In genomic region chr16:57893559-57894389, GRCh38 we compare ENCODE assay signal across 8 cellular contexts.
DNase-seq lines count a peak whose midpoint lies in the region; ATAC-seq and TF ChIP-seq lines count a peak whose summit lies in the region.

No MANE protein-coding gene starts in this region.

- TF ChIP-seq POLR2A in upper lobe of left lung (IDR thresholded peaks at IDR 0.05): no peak

- peaks cover 25% of the 10 kb centered on the region for H3K4me1 ChIP-seq in adipocyte (ENCODE audit: control insufficient read depth, insufficient read depth, low read length)
- H3K4me1 ChIP-seq in upper lobe of left lung: peaks cover 43 to 55% (median 50%) of the 10 kb centered on the region in 4 donors
- no peaks in the 10 kb centered on the region for H3K4me1 ChIP-seq in ascending aorta

- no peaks in the 10 kb centered on the region for H3K36me3 Mint-ChIP-seq in activated T-helper 17 cell treated with anti-CD3 and anti-CD28 coated beads, Interleukin-2, amount 50 U/mL, for 72 hours (ENCODE audit: low read depth)

- intact Hi-C loops in ascending aorta (cut with DNase I): no loop called here

- peak; percentile 69 to 83 for ATAC-seq in upper lobe of left lung (ENCODE audit: low FRiP score in 2 of 2)
- no peak for ATAC-seq in HG03469 (IDR thresholded peaks at IDR 0.05; ENCODE audit: unreplicated experiment)
- ATAC-seq in activated T-helper 17 cell treated with anti-CD3 and anti-CD28 coated beads, Interleukin-2, amount 50 U/mL, for 72 hours (replicated peaks): no peak

- H3K9me3 ChIP-seq in adipocyte (ENCODE audit: control insufficient read depth, low read length) (no peaks in the 10 kb centered on the region), upper lobe of left lung (no peaks in the 10 kb centered on the region), ascending aorta (no peaks in the 10 kb centered on the region)

- no peak overlapping the region for H3K9ac ChIP-seq in adipocyte (ENCODE audit: low read length)

- peak in 1 of 6 experiments; percentile 14 for TF ChIP-seq CTCF in upper lobe of left lung (IDR thresholded peaks at IDR 0.05)
- TF ChIP-seq CTCF in ascending aorta (IDR thresholded peaks at IDR 0.05): no peak

- no peaks in the 10 kb centered on the region for H3K36me3 ChIP-seq in adipocyte (ENCODE audit: control insufficient read depth, insufficient read depth, low read length, severe bottlenecking)
- H3K36me3 ChIP-seq in upper lobe of left lung: no peaks in the 10 kb centered on the region
- H3K36me3 ChIP-seq in ascending aorta: no peaks in the 10 kb centered on the region

- H3K9me3 Mint-ChIP-seq in activated T-helper 17 cell treated with anti-CD3 and anti-CD28 coated beads, Interleukin-2, amount 50 U/mL, for 72 hours: no peaks in the 10 kb centered on the region

- no peaks in the 10 kb centered on the region for H3K4me1 Mint-ChIP-seq in activated T-helper 17 cell treated with anti-CD3 and anti-CD28 coated beads, Interleukin-2, amount 50 U/mL, for 72 hours

- H3K4me3 ChIP-seq in adipocyte (ENCODE audit: low read length) (no peak overlapping the region), upper lobe of left lung (peak overlapping the region in 1 of 4 donors; percentile 0), ascending aorta (no peak overlapping the region)

- peak overlapping the region; percentile 81 to 90 (median 87) for H3K27ac ChIP-seq in upper lobe of left lung
- H3K27ac ChIP-seq in ascending aorta: peak overlapping the region in 1 of 2 donors; percentile 32

- H3K27ac Mint-ChIP-seq in activated T-helper 17 cell treated with anti-CD3 and anti-CD28 coated beads, Interleukin-2, amount 50 U/mL, for 72 hours: no peak overlapping the region

- 38 to 45% methylated on average over 17 of the region's 17 CpGs for WGBS in upper lobe of left lung, 2 donors

- H3K27me3 ChIP-seq in adipocyte (replicated peaks; ENCODE audit: control insufficient read depth, insufficient read depth, low read length): peaks cover 10% of the 10 kb centered on the region
- H3K27me3 ChIP-seq in upper lobe of left lung: no peaks in the 10 kb centered on the region
- no peaks in the 10 kb centered on the region for H3K27me3 ChIP-seq in ascending aorta

- no peak overlapping the region for H3K4me3 Mint-ChIP-seq in activated T-helper 17 cell treated with anti-CD3 and anti-CD28 coated beads, Interleukin-2, amount 50 U/mL, for 72 hours

- peak; percentile 85 to 99 (median 91) for TF ChIP-seq EP300 in upper lobe of left lung (IDR thresholded peaks at IDR 0.05)

- DNase-seq in SIG-M5 treated with dmso at 0.1 percent for 504 hours (lab: John Stamatoyannopoulos, UW; ENCODE audit: unreplicated experiment) (peak; percentile 70), SIG-M5 (lab: John Stamatoyannopoulos, UW) (no peak), adipocyte (ENCODE audit: low read depth) (peak; percentile 76), iris pigment epithelial cell (ENCODE audit: low read depth) (peak; percentile 97), upper lobe of left lung (peak in 1 of 2 donors; percentile 71), ascending aorta (ENCODE audit: low spot score in 2 of 2) (no peak)

- peaks cover 8% of the 10 kb centered on the region for H3K27me3 Mint-ChIP-seq in activated T-helper 17 cell treated with anti-CD3 and anti-CD28 coated beads, Interleukin-2, amount 50 U/mL, for 72 hours

Comparison
In these comparisons a context has a peak if more than half of its experiments do, and no peak if none do; other contexts are left out.
1. DNase-seq: peak in SIG-M5 treated with dmso at 0.1 percent for 504 hours (single experiment), adipocyte (single experiment) and iris pigment epithelial cell (single experiment); none in SIG-M5 (single experiment) and ascending aorta (0 of 2).
2. ATAC-seq: peak in upper lobe of left lung (2 of 2); none in HG03469 (single experiment) and activated T-helper 17 cell treated with anti-CD3 and anti-CD28 coated beads, Interleukin-2, amount 50 U/mL, for 72 hours (single experiment).